In the genomic region with DNA sequence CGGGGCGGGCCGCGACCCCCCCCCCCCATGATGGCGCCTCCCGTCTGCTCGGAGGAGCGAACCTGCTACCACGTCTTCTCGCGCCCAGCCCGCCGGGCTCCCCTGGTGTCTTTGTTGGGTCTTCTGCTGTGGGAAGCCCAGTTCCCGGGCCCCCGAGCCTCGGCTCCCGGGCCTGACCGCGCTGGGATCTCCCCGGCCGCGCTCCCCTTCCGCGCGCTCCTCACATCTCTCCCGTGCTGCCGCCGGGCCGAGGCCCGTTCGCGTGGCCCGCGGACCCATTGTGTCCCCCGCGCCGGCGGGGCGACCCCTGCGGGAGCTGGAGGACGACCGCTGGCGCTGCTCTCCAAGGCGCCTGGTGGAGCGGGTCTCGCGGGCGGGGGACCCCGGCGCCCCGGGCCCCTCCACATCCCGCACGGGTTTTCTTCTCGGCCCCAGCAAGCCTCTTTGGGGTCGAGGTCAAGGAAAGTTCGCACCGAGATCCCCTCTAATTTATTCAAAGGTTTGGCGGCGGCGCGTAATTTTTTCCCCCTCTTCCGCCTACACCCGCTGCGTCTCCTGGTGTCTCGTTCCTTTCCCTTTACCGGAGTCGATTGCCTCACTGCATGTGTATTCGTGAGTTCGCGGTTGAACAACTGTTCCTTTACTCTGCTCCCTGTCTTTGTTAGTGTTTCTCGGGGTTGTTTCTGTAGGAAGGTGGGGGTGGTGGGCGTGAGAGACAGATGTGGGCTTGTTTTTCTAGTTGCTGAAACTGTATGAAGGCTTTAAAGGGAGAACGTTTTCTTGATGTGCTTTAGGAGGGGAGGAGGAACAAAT, we compare ENCODE assay signal across 8 cellular contexts. TPM values are rescaled to one million over a fixed set of nuclear protein-coding genes. Genes with fewer than 3 reads are reported as not detected.
DNase-seq lines count a peak whose midpoint lies in the region; ATAC-seq, FAIRE-seq and TF ChIP-seq lines count a peak whose summit lies in the region.

No MANE protein-coding gene starts in this region.

- H3K9ac ChIP-seq in OCI-LY1 (ENCODE audit: low read length): peak overlapping the region; percentile 97

- H3K9me3 ChIP-seq in OCI-LY1 (ENCODE audit: low read length) (no peaks in the 10 kb centered on the region), thyroid gland (no peaks in the 10 kb centered on the region)

- H3K4me3 ChIP-seq in OCI-LY1 (ENCODE audit: low read depth, low read length, poor library complexity, severe bottlenecking) (peak overlapping the region; percentile 80), thyroid gland (replicated peaks in 1 of 3) (peak overlapping the region; percentile 20 to 100 (median 93))

- peaks cover 57% of the 10 kb centered on the region for H3K79me2 ChIP-seq in OCI-LY1 (ENCODE audit: insufficient read depth, low read length)

- peak; percentile 91 for FAIRE-seq in GM19239 (lab: Jason Lieb, UNC)

- no peak for TF ChIP-seq CTCF in C4-2B (conservative IDR thresholded peaks at IDR 0.05)
- no peak; the same call in 1 of the 2 replicates for TF ChIP-seq CTCF in OCI-LY1 (IDR thresholded peaks at IDR 0.05; ENCODE audit: low read length)
- TF ChIP-seq CTCF in thyroid gland (IDR thresholded peaks at IDR 0.05): no peak

- H3F3A ChIP-seq in OCI-LY1 (ENCODE audit: insufficient read depth, low read length): 0 out of 2 replicates have a peak, but pooled peaks cover 5% of the 10 kb centered on the region

- ATAC-seq in HG03457 (IDR thresholded peaks at IDR 0.05; ENCODE audit: unreplicated experiment): peak; percentile 16

- H4K20me1 ChIP-seq in OCI-LY1 (ENCODE audit: insufficient read depth, low read length): no peaks in the 10 kb centered on the region

- peaks cover 47% of the 10 kb centered on the region for H3K4me1 ChIP-seq in OCI-LY1 (ENCODE audit: insufficient read depth, low read length, severe bottlenecking)
- H3K4me1 ChIP-seq in thyroid gland: peaks cover 7 to 21% of the 10 kb centered on the region in 2 donors

- H3K27me3 ChIP-seq in OCI-LY1 (ENCODE audit: insufficient read depth, low read length) (no peaks in the 10 kb centered on the region), thyroid gland (no peaks in the 10 kb centered on the region)

- H3K27ac ChIP-seq in C4-2B: peak overlapping the region; percentile 99
- peak overlapping the region; percentile 97 for H3K27ac ChIP-seq in OCI-LY1 (ENCODE audit: low read depth, low read length, poor library complexity, severe bottlenecking)
- H3K27ac ChIP-seq in thyroid gland: peak overlapping the region; percentile 95 to 99 (median 99)

- intact Hi-C loops in thyroid gland (cut with DNase I): no loop called here

- WGBS in thyroid gland, 2 donors: 0% methylated on average over 31 to 49 of the region's 73 CpGs

- peak in 1 of 2 donors; percentile 48 for TF ChIP-seq POLR2A in thyroid gland (IDR thresholded peaks at IDR 0.05)

- H2AFZ ChIP-seq in OCI-LY1 (ENCODE audit: low read length): no peak overlapping the region

- H3K4me2 ChIP-seq in OCI-LY1 (ENCODE audit: low read length): peak overlapping the region; percentile 80

- DNase-seq in GM19239 (ENCODE audit: insufficient read length, low spot score): peak; percentile 31
- DNase-seq in activated naive CD4-positive, alpha-beta T cell (lab: John Stamatoyannopoulos, UW): peak in 3 of 4 experiments; percentile 5 to 30 (median 28)
- DNase-seq in germinal center (ENCODE audit: low spot score): peak; percentile 19
- peak in 53 of 56 donors; percentile 4 to 77 (median 52) for DNase-seq in nucleus accumbens (lab: John Stamatoyannopoulos, UW)
- peak; percentile 47 to 59 for DNase-seq in thyroid gland

- H3K9me2 ChIP-seq in OCI-LY1 (ENCODE audit: low read depth, low read length): no peaks in the 10 kb centered on the region

- H3K36me3 ChIP-seq in OCI-LY1 (ENCODE audit: insufficient read depth, low read length) (peaks cover 15% of the 10 kb centered on the region), thyroid gland (no peaks in the 10 kb centered on the region)

RNA-seq across cellular contexts. Expression of gene SMAD1, which starts 0.8 kb away (rescaled TPM):
- 100 to 1,000 TPM in 1 of 4 donors, 10 to 100 TPM in 3; 48.1 to 102 (median 67.4) TPM for total RNA-seq in thyroid gland

Comparison
In these comparisons a context has a peak if more than half of its experiments do, and no peak if none do; other contexts are left out.
1. Peak in every context shown above with its lines: DNase-seq, ATAC-seq, H3K4me3 ChIP-seq and H3K27ac ChIP-seq.